ENCODE assay signal across 17 cellular contexts in genomic region chr22:46815132-46815531, GRCh38. TPM values are rescaled to one million over a fixed set of nuclear protein-coding genes. Genes with fewer than 3 reads are reported as not detected.
A peak's percentile ranks its signal among the peaks of the same experiment; 100 is the strongest.
DNase-seq lines count a peak whose midpoint lies in the region; ATAC-seq and TF ChIP-seq lines count a peak whose summit lies in the region.
"Had no signal": no experiment of that assay in that cellular context is flagged by ENCODE, and none has a peak within 500 bp of the region (broad histone marks: within the 10 kb centered on the region; RNA-seq: fewer than 3 reads in every experiment).

No MANE protein-coding gene starts in this region.

- CTCF ChIA-PET in Caco-2 (lab: Charles Lee): interaction anchor here (1.0 kb wide), 1 partner anchor 14 kb away, joined by 3 read pairs; no protein-coding TSS in a partner anchor

- intact Hi-C loops in Caco-2 (cut with micrococcal nuclease; ENCODE audit: unreplicated experiment): no loop called here

- H3K27ac Mint-ChIP-seq in Caco-2 (ENCODE audit: unreplicated experiment) (peak overlapping the region; percentile 67), T-helper 17 cell (peak overlapping the region; percentile 39), progenitor cell of endocrine pancreas (peak overlapping the region; percentile 26)
- H3K27ac Mint-ChIP-seq: nephron had no signal

- no peak overlapping the region for H3K4me3 Mint-ChIP-seq in Caco-2 (ENCODE audit: unreplicated experiment)
- H3K4me3 Mint-ChIP-seq in T-helper 17 cell: no peak overlapping the region
- no peak overlapping the region for H3K4me3 Mint-ChIP-seq in progenitor cell of endocrine pancreas (ENCODE audit: low read depth)
- H3K4me3 Mint-ChIP-seq: nephron had no signal

- TF ChIP-seq CTCF in Caco-2 (IDR thresholded peaks at IDR 0.05; ENCODE audit: insufficient read depth in 1 of 2, low read depth in 1 of 2, low read length in 1 of 2, severe bottlenecking in 1 of 2, unreplicated experiment in 1 of 2) (no peak), progenitor cell of endocrine pancreas (IDR thresholded peaks at IDR 0.05; ENCODE audit: unreplicated experiment) (no peak)

- H3K27me3 ChIP-seq in Caco-2 (replicated peaks; ENCODE audit: control insufficient read depth, insufficient read depth, low read length): no peaks in the 10 kb centered on the region

- H3K9me3 Mint-ChIP-seq in Caco-2 (ENCODE audit: unreplicated experiment): no peaks in the 10 kb centered on the region
- H3K9me3 Mint-ChIP-seq in progenitor cell of endocrine pancreas (ENCODE audit: low read depth): peaks cover 4% of the 10 kb centered on the region

- DNase-seq in Caco-2: no peak
- DNase-seq in T-helper 17 cell: no peak
- peak; percentile 53 for DNase-seq in kidney tubule cell (ENCODE audit: low spot score)
- DNase-seq in progenitor cell of endocrine pancreas (ENCODE audit: low spot score, unreplicated experiment): no peak
- no peak for DNase-seq in stimulated activated CD4-positive, alpha-beta T cell treated with anti-CD3 and anti-CD28 coated beads, Interleukin-4, amount 100 ng/mL, for 24 hours
- no peak for DNase-seq in superior temporal gyrus (ENCODE audit: extremely low spot score)
- no peak for DNase-seq in glomerular visceral epithelial cell (ENCODE audit: extremely low spot score)
- DNase-seq in pons (ENCODE audit: low spot score): no peak
- DNase-seq: activated gamma-delta T cell, foreskin melanocyte, MV-4-11, NCI-H2029 treated with DMSO at 0.1 percent for 48 hours, SHP77, T-helper 2 cell had no signal

- H3K4me1 ChIP-seq in Caco-2: peaks cover 26% of the 10 kb centered on the region

- H3K4me1 Mint-ChIP-seq in Caco-2 (ENCODE audit: low read depth, unreplicated experiment): peaks cover 17% of the 10 kb centered on the region
- H3K4me1 Mint-ChIP-seq in T-helper 17 cell: peaks cover 47% of the 10 kb centered on the region
- H3K4me1 Mint-ChIP-seq in progenitor cell of endocrine pancreas (ENCODE audit: low read depth): peaks cover 26% of the 10 kb centered on the region

- no TSS peak for BruUV-seq in Caco-2 (replicated peaks; lab: Mats Ljungman, UMichigan)

- H3K36me3 Mint-ChIP-seq in Caco-2 (ENCODE audit: insufficient read depth, unreplicated experiment): peaks cover 17% of the 10 kb centered on the region
- H3K36me3 Mint-ChIP-seq in T-helper 17 cell (ENCODE audit: low read depth): peaks cover 4% of the 10 kb centered on the region
- peaks cover 22% of the 10 kb centered on the region for H3K36me3 Mint-ChIP-seq in progenitor cell of endocrine pancreas (ENCODE audit: insufficient read depth)

- H3K4me3 ChIP-seq in Caco-2 (ENCODE audit: low read depth, low read length): no peak overlapping the region
- H3K4me3 ChIP-seq: GM12878 had no signal

- H3K36me3 ChIP-seq in Caco-2 (ENCODE audit: control insufficient read depth, insufficient read depth, low read length): no peaks in the 10 kb centered on the region

- H3K9me3 ChIP-seq in Caco-2: no peaks in the 10 kb centered on the region
- H3K9me3 ChIP-seq in T-helper 17 cell (ENCODE audit: control insufficient read depth, low read length, poor library complexity, severe bottlenecking): no peaks in the 10 kb centered on the region

- no peak for ATAC-seq in T-helper 17 cell
- ATAC-seq: activated CD4-positive, CD25-positive, alpha-beta regulatory T cell treated with anti-CD3 and anti-CD28 coated beads, Interleukin-2, amount 50 U/mL, for 24 hours; GM12878 had no signal

- H3K27me3 Mint-ChIP-seq in Caco-2 (ENCODE audit: insufficient read depth, unreplicated experiment): no peaks in the 10 kb centered on the region
- no peaks in the 10 kb centered on the region for H3K27me3 Mint-ChIP-seq in T-helper 17 cell
- H3K27me3 Mint-ChIP-seq in progenitor cell of endocrine pancreas: no peaks in the 10 kb centered on the region

- POLR2A ChIA-PET in Caco-2 (lab: Charles Lee): no interaction called here

RNA-seq across cellular contexts. Expression of gene TBC1D22A, which starts 52.7 kb away (rescaled TPM):
- 26.7 and 32.6 TPM in 2 replicates for total RNA-seq in Caco-2 (2022)
- total RNA-seq in T-helper 17 cell: 10 to 100 TPM; 42.1 to 43.8 TPM
- 23.2 and 24.2 TPM in 2 replicates for total RNA-seq in progenitor cell of endocrine pancreas
